Comparison of ENCODE assay signal across 29 cellular contexts in genomic region chr4:156974264-156974663, GRCh38. TPM values are rescaled to one million over a fixed set of nuclear protein-coding genes. Genes with fewer than 3 reads are reported as not detected.
A peak's percentile ranks its signal among the peaks of the same experiment; 100 is the strongest.
DNase-seq lines count a peak whose midpoint lies in the region; ATAC-seq, FAIRE-seq and TF ChIP-seq lines count a peak whose summit lies in the region.
"Had no signal": no experiment of that assay in that cellular context is flagged by ENCODE, and none has a peak within 500 bp of the region (broad histone marks: within the 10 kb centered on the region; RNA-seq: fewer than 3 reads in every experiment).

No MANE protein-coding gene starts in this region.

- TF ChIP-seq POLR2A in breast epithelium (IDR thresholded peaks at IDR 0.05): no peak

- no peaks in the 10 kb centered on the region for H3K36me3 Mint-ChIP-seq in MCF 10A (ENCODE audit: insufficient read depth, unreplicated experiment)
- no peaks in the 10 kb centered on the region for H3K36me3 Mint-ChIP-seq in chondrocyte (ENCODE audit: low read depth)
- peaks cover 2% of the 10 kb centered on the region for H3K36me3 Mint-ChIP-seq in activated naive CD8-positive, alpha-beta T cell treated with anti-CD3 and anti-CD28 coated beads, Interleukin-2, amount 50 U/mL, for 24 hours (ENCODE audit: low read depth)

- no peak overlapping the region for H3K4me3 ChIP-seq in breast epithelium
- no peak overlapping the region for H3K4me3 ChIP-seq in kidney epithelial cell (ENCODE audit: low read depth, low read length)
- H3K4me3 ChIP-seq: BLaER1, esophagus muscularis mucosa, psoas muscle, SJCRH30, uterus had no signal

- FAIRE-seq in urothelium cell line (lab: Jason Lieb, UNC): no peak
- FAIRE-seq: G401.6, HepG2, kidney had no signal

- no peaks in the 10 kb centered on the region for H3K4me1 ChIP-seq in breast epithelium
- H3K4me1 ChIP-seq: uterus had no signal

- H3K9me3 ChIP-seq in breast epithelium: no peaks in the 10 kb centered on the region
- H3K9me3 ChIP-seq: esophagus muscularis mucosa, psoas muscle, SJCRH30, uterus had no signal

- no peaks in the 10 kb centered on the region for H3K36me3 ChIP-seq in breast epithelium
- no peaks in the 10 kb centered on the region for H3K36me3 ChIP-seq in kidney epithelial cell (ENCODE audit: control insufficient read depth, insufficient read depth, low read length)
- H3K36me3 ChIP-seq: BLaER1, esophagus muscularis mucosa, SJCRH30, uterus had no signal

- H3K27ac ChIP-seq in breast epithelium: no peak overlapping the region
- H3K27ac ChIP-seq: BLaER1, esophagus muscularis mucosa, psoas muscle, SJCRH30, uterus had no signal

- H3K4me1 Mint-ChIP-seq in MCF 10A (ENCODE audit: insufficient read depth, unreplicated experiment) (peaks cover 49% of the 10 kb centered on the region), chondrocyte (ENCODE audit: low read depth) (peaks cover 64% of the 10 kb centered on the region)
- H3K4me1 Mint-ChIP-seq in stimulated activated naive CD8-positive, alpha-beta T cell treated with anti-CD3 and anti-CD28 coated beads, Interleukin-15, amount 100 ng/mL, for 72 hours: peaks cover 8% of the 10 kb centered on the region
- H3K4me1 Mint-ChIP-seq in activated naive CD8-positive, alpha-beta T cell treated with anti-CD3 and anti-CD28 coated beads, Interleukin-2, amount 50 U/mL, for 24 hours: peaks cover 13% of the 10 kb centered on the region

- intact Hi-C loops in MCF 10A (cut with micrococcal nuclease): loop anchor here (2.0 to 10.0 kb wide), 3 partner anchors 25 to 1001 kb away; no protein-coding TSS in a partner anchor
- intact Hi-C loops in breast epithelium (cut with DNase I; ENCODE audit: low total_unique reads): no loop called here

- no peaks in the 10 kb centered on the region for H3K27me3 Mint-ChIP-seq in MCF 10A (ENCODE audit: insufficient read depth, unreplicated experiment)
- no peaks in the 10 kb centered on the region for H3K27me3 Mint-ChIP-seq in chondrocyte (ENCODE audit: low read depth)
- peaks cover 44% of the 10 kb centered on the region for H3K27me3 Mint-ChIP-seq in stimulated activated naive CD8-positive, alpha-beta T cell treated with anti-CD3 and anti-CD28 coated beads, Interleukin-15, amount 100 ng/mL, for 72 hours
- peaks cover 43% of the 10 kb centered on the region for H3K27me3 Mint-ChIP-seq in activated naive CD8-positive, alpha-beta T cell treated with anti-CD3 and anti-CD28 coated beads, Interleukin-2, amount 50 U/mL, for 24 hours

- DNase-seq in MCF 10A (ENCODE audit: unreplicated experiment) (peak; percentile 28), breast epithelium (ENCODE audit: low spot score in 2 of 2) (no peak), chondrocyte (ENCODE audit: low spot score) (no peak), kidney epithelial cell (ENCODE audit: low read depth) (peak; percentile 65), urothelium cell line (ENCODE audit: low spot score) (peak; percentile 31)
- no peak for DNase-seq in stimulated activated naive CD8-positive, alpha-beta T cell treated with anti-CD3 and anti-CD28 coated beads, Interleukin-15, amount 100 ng/mL, for 72 hours
- DNase-seq in activated naive CD8-positive, alpha-beta T cell treated with anti-CD3 and anti-CD28 coated beads, Interleukin-2, amount 50 U/mL, for 24 hours: no peak
- DNase-seq: 8988T; activated CD4-positive, CD25-positive, alpha-beta regulatory T cell; Calu3; effector CD8-positive, alpha-beta T cell; GOT3; hippocampal formation; kidney; mesendoderm; MM.1S; NCI-H82; psoas muscle; stimulated activated CD4-positive, alpha-beta T cell treated with anti-CD3 and anti-CD28 coated beads, Interleukin-12 subunit alpha, Interleukin-12 subunit beta, amount 100 ng/mL, for 4 hours; substantia nigra; uterus had no signal

- H3K9me3 Mint-ChIP-seq in MCF 10A (ENCODE audit: unreplicated experiment) (no peaks in the 10 kb centered on the region), chondrocyte (ENCODE audit: low read depth) (no peaks in the 10 kb centered on the region)
- no peaks in the 10 kb centered on the region for H3K9me3 Mint-ChIP-seq in stimulated activated naive CD8-positive, alpha-beta T cell treated with anti-CD3 and anti-CD28 coated beads, Interleukin-15, amount 100 ng/mL, for 72 hours
- H3K9me3 Mint-ChIP-seq in activated naive CD8-positive, alpha-beta T cell treated with anti-CD3 and anti-CD28 coated beads, Interleukin-2, amount 50 U/mL, for 24 hours: peaks cover under 1% of the 10 kb centered on the region
- H3K9me3 Mint-ChIP-seq: activated naive CD4-positive, alpha-beta T cell treated with anti-CD3 and anti-CD28 coated beads, Interleukin-2, amount 50 U/mL, for 72 hours had no signal

- CTCF ChIA-PET in MCF 10A (lab: Yijun Ruan, JAX): interaction anchor here (0.6 to 3.9 kb wide), 5 partner anchors 24 to 1079 kb away, joined by 3 to 23 read pairs (median 4); no protein-coding TSS in a partner anchor

- no peak for ATAC-seq in stimulated activated naive CD8-positive, alpha-beta T cell treated with anti-CD3 and anti-CD28 coated beads, Interleukin-15, amount 100 ng/mL, for 72 hours
- no peak for ATAC-seq in activated naive CD8-positive, alpha-beta T cell treated with anti-CD3 and anti-CD28 coated beads, Interleukin-2, amount 50 U/mL, for 24 hours
- ATAC-seq in GM21447 (IDR thresholded peaks at IDR 0.05; ENCODE audit: unreplicated experiment): no peak
- ATAC-seq: activated naive CD4-positive, alpha-beta T cell treated with anti-CD3 and anti-CD28 coated beads, Interleukin-2, amount 50 U/mL, for 72 hours; HepG2; psoas muscle had no signal

- no TSS peak for BruUV-seq in MCF 10A (replicated peaks; lab: Mats Ljungman, UMichigan)

- H3K27ac Mint-ChIP-seq in MCF 10A (ENCODE audit: low read depth, unreplicated experiment) (peak overlapping the region; percentile 75), chondrocyte (ENCODE audit: unreplicated experiment) (peak overlapping the region; percentile 79)
- no peak overlapping the region for H3K27ac Mint-ChIP-seq in stimulated activated naive CD8-positive, alpha-beta T cell treated with anti-CD3 and anti-CD28 coated beads, Interleukin-15, amount 100 ng/mL, for 72 hours
- no peak overlapping the region for H3K27ac Mint-ChIP-seq in activated naive CD8-positive, alpha-beta T cell treated with anti-CD3 and anti-CD28 coated beads, Interleukin-2, amount 50 U/mL, for 24 hours
- H3K27ac Mint-ChIP-seq: activated naive CD4-positive, alpha-beta T cell treated with anti-CD3 and anti-CD28 coated beads, Interleukin-2, amount 50 U/mL, for 72 hours had no signal

- no peaks in the 10 kb centered on the region for H3K27me3 ChIP-seq in breast epithelium
- H3K27me3 ChIP-seq in kidney epithelial cell (ENCODE audit: control insufficient read depth, insufficient read depth, low read length): no peaks in the 10 kb centered on the region
- H3K27me3 ChIP-seq: esophagus muscularis mucosa, SJCRH30, uterus had no signal

- POLR2A ChIA-PET in MCF 10A (lab: Yijun Ruan, JAX): no interaction called here

- H3K4me3 Mint-ChIP-seq in MCF 10A (ENCODE audit: unreplicated experiment) (no peak overlapping the region), chondrocyte (ENCODE audit: unreplicated experiment) (no peak overlapping the region)
- no peak overlapping the region for H3K4me3 Mint-ChIP-seq in stimulated activated naive CD8-positive, alpha-beta T cell treated with anti-CD3 and anti-CD28 coated beads, Interleukin-15, amount 100 ng/mL, for 72 hours
- no peak overlapping the region for H3K4me3 Mint-ChIP-seq in activated naive CD8-positive, alpha-beta T cell treated with anti-CD3 and anti-CD28 coated beads, Interleukin-2, amount 50 U/mL, for 24 hours

- TF ChIP-seq CTCF in MCF 10A (IDR thresholded peaks at IDR 0.05; ENCODE audit: unreplicated experiment): no peak
- no peak for TF ChIP-seq CTCF in breast epithelium (IDR thresholded peaks at IDR 0.05)
- no peak for TF ChIP-seq CTCF in chondrocyte (IDR thresholded peaks at IDR 0.05)
- no peak for TF ChIP-seq CTCF in kidney epithelial cell (IDR thresholded peaks at IDR 0.05; ENCODE audit: insufficient read depth, low read length, poor library complexity, severe bottlenecking)

RNA-seq across cellular contexts. Expression of gene PDGFC, which starts 2.7 kb away (rescaled TPM):
- total RNA-seq in MCF 10A (2022) (74.8 and 83.7 TPM in 2 replicates), breast epithelium (10 to 100 TPM; 32.4 to 59.7 (median 54.4) TPM), chondrocyte (70.0 to 131 TPM (median 70.9 TPM) in 3 replicates), kidney epithelial cell (67.2 and 82.5 TPM in 2 replicates)
- total RNA-seq: activated naive CD4-positive, alpha-beta T cell treated with anti-CD3 and anti-CD28 coated beads, Interleukin-2, amount 50 U/mL, for 72 hours; T-helper 2 cell treated with Interferon-gamma antibody and Interleukin-4, amounts not matched to agents 100 ng/mL and 5 ng/mL, for 36 hours had no signal

Comparison
In these comparisons a context has a peak if more than half of its experiments do, and no peak if none do; other contexts are left out.
1. DNase-seq: peak in MCF 10A (single experiment), kidney epithelial cell (single experiment) and urothelium cell line (single experiment); none in breast epithelium (0 of 2), chondrocyte (single experiment), stimulated activated naive CD8-positive, alpha-beta T cell treated with anti-CD3 and anti-CD28 coated beads, Interleukin-15, amount 100 ng/mL, for 72 hours (0 of 2) and activated naive CD8-positive, alpha-beta T cell treated with anti-CD3 and anti-CD28 coated beads, Interleukin-2, amount 50 U/mL, for 24 hours (single experiment).
2. H3K27ac Mint-ChIP-seq: peak in MCF 10A (single experiment) and chondrocyte (single experiment); none in stimulated activated naive CD8-positive, alpha-beta T cell treated with anti-CD3 and anti-CD28 coated beads, Interleukin-15, amount 100 ng/mL, for 72 hours (0 of 2) and activated naive CD8-positive, alpha-beta T cell treated with anti-CD3 and anti-CD28 coated beads, Interleukin-2, amount 50 U/mL, for 24 hours (single experiment).